In genomic region chr2:32723467-32724079, GRCh38 we compare ENCODE assay signal across 8 cellular contexts.
"Had no signal": no experiment of that assay in that cellular context is flagged by ENCODE, and none has a peak within 500 bp of the region (broad histone marks: within the 10 kb centered on the region; RNA-seq: fewer than 3 reads in every experiment).

No MANE protein-coding gene starts in this region.

- H3K27me3 Mint-ChIP-seq: IgD-negative memory B cell had no signal

- ATAC-seq: K562 had no signal

- H3K4me3 ChIP-seq: K562 had no signal

- H3K9ac ChIP-seq: KMS-11 had no signal

- H3K27ac ChIP-seq: HL-60, KMS-11 had no signal

- H3K27ac Mint-ChIP-seq: IgD-negative memory B cell had no signal

- DNase-seq: IMR-90, KBM-7, KG1 had no signal

- H3K4me2 ChIP-seq: KMS-11 had no signal

- FAIRE-seq: HTR-8/SVneo, K562 had no signal
